In the genomic region with DNA sequence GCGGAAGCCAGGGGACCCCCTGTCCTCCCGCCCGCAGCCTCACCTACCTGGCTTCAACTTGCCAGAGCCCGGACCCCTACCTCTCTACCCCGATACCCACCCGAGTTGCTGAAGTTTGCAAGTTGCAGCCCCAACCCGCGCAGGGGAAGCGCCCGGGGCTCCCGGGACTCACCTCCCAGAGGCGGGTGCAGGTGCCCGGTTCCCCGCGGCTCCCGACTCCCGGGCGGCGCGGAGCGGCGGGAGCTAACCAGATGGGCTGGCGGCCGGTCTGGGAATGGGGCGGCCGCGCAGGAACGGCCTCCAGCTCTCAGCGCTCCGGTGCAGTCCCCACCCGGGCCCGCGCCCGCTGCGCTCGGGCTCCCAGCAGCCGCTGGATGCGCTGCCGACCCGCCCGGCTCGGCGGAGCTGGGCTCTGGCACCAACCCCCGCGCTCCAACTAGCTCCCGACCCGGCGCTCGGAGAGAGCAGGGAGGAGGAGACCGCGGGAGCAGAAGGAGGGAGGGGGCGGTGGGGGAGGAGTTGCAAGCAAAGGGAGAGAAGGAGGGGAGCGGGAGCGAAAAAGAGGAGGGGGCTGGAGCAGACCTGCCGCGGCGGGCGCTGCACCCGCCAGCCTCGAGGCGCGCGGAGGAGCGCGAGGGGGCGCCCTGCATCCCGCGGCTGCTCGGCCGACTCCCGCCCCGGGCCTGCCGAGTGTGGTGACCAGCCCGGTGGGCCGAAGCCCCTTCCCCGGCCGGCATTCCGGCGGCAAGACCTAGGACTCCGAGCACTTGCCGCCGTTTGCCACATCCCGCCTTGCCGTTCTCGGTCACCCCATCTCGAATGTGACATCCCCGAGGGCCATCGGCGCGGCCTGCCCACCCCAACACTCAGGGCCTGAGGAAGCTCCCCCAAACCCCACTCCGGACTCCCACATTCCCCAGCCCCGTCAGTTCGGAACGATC, we compare ENCODE assay signal across 8 cellular contexts. TPM values are rescaled to one million over a fixed set of nuclear protein-coding genes. Genes with fewer than 3 reads are reported as not detected.
A peak's percentile ranks its signal among the peaks of the same experiment; 100 is the strongest.
DNase-seq lines count a peak whose midpoint lies in the region; ATAC-seq, FAIRE-seq and TF ChIP-seq lines count a peak whose summit lies in the region.

A gene with protein sequence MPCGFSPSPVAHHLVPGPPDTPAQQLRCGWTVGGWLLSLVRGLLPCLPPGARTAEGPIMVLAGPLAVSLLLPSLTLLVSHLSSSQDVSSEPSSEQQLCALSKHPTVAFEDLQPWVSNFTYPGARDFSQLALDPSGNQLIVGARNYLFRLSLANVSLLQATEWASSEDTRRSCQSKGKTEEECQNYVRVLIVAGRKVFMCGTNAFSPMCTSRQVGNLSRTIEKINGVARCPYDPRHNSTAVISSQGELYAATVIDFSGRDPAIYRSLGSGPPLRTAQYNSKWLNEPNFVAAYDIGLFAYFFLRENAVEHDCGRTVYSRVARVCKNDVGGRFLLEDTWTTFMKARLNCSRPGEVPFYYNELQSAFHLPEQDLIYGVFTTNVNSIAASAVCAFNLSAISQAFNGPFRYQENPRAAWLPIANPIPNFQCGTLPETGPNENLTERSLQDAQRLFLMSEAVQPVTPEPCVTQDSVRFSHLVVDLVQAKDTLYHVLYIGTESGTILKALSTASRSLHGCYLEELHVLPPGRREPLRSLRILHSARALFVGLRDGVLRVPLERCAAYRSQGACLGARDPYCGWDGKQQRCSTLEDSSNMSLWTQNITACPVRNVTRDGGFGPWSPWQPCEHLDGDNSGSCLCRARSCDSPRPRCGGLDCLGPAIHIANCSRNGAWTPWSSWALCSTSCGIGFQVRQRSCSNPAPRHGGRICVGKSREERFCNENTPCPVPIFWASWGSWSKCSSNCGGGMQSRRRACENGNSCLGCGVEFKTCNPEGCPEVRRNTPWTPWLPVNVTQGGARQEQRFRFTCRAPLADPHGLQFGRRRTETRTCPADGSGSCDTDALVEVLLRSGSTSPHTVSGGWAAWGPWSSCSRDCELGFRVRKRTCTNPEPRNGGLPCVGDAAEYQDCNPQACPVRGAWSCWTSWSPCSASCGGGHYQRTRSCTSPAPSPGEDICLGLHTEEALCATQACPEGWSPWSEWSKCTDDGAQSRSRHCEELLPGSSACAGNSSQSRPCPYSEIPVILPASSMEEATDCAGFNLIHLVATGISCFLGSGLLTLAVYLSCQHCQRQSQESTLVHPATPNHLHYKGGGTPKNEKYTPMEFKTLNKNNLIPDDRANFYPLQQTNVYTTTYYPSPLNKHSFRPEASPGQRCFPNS (minus strand): TSS at position 472 of the 941 bp plus-strand sequence. CDS start 66,500 bp downstream, outside the sequence.

- H3K36me3 ChIP-seq in K562 (ENCODE audit: control insufficient read depth, insufficient read depth, low read length) (no peaks in the 10 kb centered on the region), skeletal muscle satellite cell (ENCODE audit: insufficient read depth, low read length) (no peaks in the 10 kb centered on the region)

- H3K9me1 ChIP-seq in K562 (ENCODE audit: control insufficient read depth, insufficient read depth, low read length): no peaks in the 10 kb centered on the region

- BruUV-seq in K562 (replicated peaks; lab: Mats Ljungman, UMichigan): no TSS peak

- CTCF ChIA-PET in K562 (lab: Yijun Ruan, JAX; ENCODE audit: low intra/inter-chr PET ratio): interaction anchor here (0.7 kb wide), 2 partner anchors 30 to 271 kb away, joined by 4 to 7 read pairs; no protein-coding TSS in a partner anchor

- no peak for TF ChIP-seq EP300 in K562 (IDR thresholded peaks at IDR 0.05; ENCODE audit: low read length)

- 15% methylated on average over 20 of the region's 94 CpGs for WGBS in K562 (ENCODE audit: insufficient coverage, low coverage, missing lambda C conversion rate)

- H3K4me1 ChIP-seq in K562 (replicated peaks in 1 of 2; ENCODE audit: control insufficient read depth in 2 of 2, insufficient read depth in 2 of 2, low read length in 2 of 2) (peaks cover 5 to 20% of the 10 kb centered on the region in 2 experiments; a peak in 4 of 5 replicates), skeletal muscle satellite cell (ENCODE audit: control insufficient read depth, insufficient read depth, low read length) (peaks cover 16% of the 10 kb centered on the region)

- intact Hi-C loops in K562 (cut with micrococcal nuclease): loop anchor here (2.0 to 10.0 kb wide), 3 partner anchors 85 to 463 kb away; a partner anchor contains a TSS

- no peaks in the 10 kb centered on the region for H3K79me2 ChIP-seq in K562 (ENCODE audit: control insufficient read depth, insufficient read depth, low read length)

- TF ChIP-seq RAD21 in K562 (CRISPR knock-in tag; conservative IDR thresholded peaks at IDR 0.05 in 1 of 2, IDR thresholded peaks at IDR 0.05 in 1 of 2): peak in 1 of 2 experiments; percentile 13; a peak in 1 of 4 replicates

- H4K20me1 ChIP-seq in K562 (replicated peaks; ENCODE audit: control insufficient read depth, insufficient read depth, low read length): no peaks in the 10 kb centered on the region

- in situ Hi-C loops in K562 (cut with MboI): no loop called here

- H3K27me3 ChIP-seq in K562 (ENCODE audit: control insufficient read depth in 2 of 2, insufficient read depth in 2 of 2, low read length in 2 of 2) (peaks cover 15 to 36% of the 10 kb centered on the region in 2 experiments; a peak in 4 of 5 replicates), skeletal muscle satellite cell (ENCODE audit: control insufficient read depth, insufficient read depth, low read length) (peaks cover 94% of the 10 kb centered on the region)

- H3K4me2 ChIP-seq in K562 (ENCODE audit: insufficient read depth, low read length) (peak within 1 kb of the TSS; percentile 78), skeletal muscle satellite cell (ENCODE audit: low read length) (peak within 1 kb of the TSS; percentile 87)

- H3K9ac ChIP-seq in K562 (ENCODE audit: insufficient read depth in 1 of 2, low read depth in 2 of 2, low read length in 2 of 2) (peak within 1 kb of the TSS in 1 of 2 experiments; percentile 71; a peak in 2 of 4 replicates), skeletal muscle satellite cell (ENCODE audit: low read depth, low read length) (no peak within 1 kb of the TSS)

- ATAC-seq in K562 (peak; percentile 90), GM18907 (IDR thresholded peaks at IDR 0.05; ENCODE audit: unreplicated experiment) (no peak), HG02973 (IDR thresholded peaks at IDR 0.05; ENCODE audit: unreplicated experiment) (no peak)

- peak within 1 kb of the TSS; percentile 87 for H2AFZ ChIP-seq in K562 (ENCODE audit: low read depth, low read length)

- no peak within 1 kb of the TSS for H3K27ac ChIP-seq in K562 (ENCODE audit: extremely low read depth, low read depth, low read length)

- no peaks in the 10 kb centered on the region for H3K9me3 ChIP-seq in K562 (replicated peaks; ENCODE audit: control insufficient read depth, insufficient read depth, low read depth, low read length)
- no peaks in the 10 kb centered on the region for H3K9me3 ChIP-seq in iPS-18c (ENCODE audit: control insufficient read depth, insufficient read depth, low read length)
- no peaks in the 10 kb centered on the region for H3K9me3 ChIP-seq in skeletal muscle satellite cell (replicated peaks; ENCODE audit: low read length)

- peak in 2 of 3 experiments; percentile 32 to 46; a peak in 3 of 6 replicates for TF ChIP-seq CTCF in K562 (IDR thresholded peaks at IDR 0.05 in 2 of 3, conservative IDR thresholded peaks at IDR 0.05 in 1 of 3; ENCODE audit: insufficient read depth in 2 of 3, low read depth in 1 of 3, low read length in 3 of 3)

- FAIRE-seq in K562 (lab: Jason Lieb, UNC): no peak

- POLR2A ChIA-PET in K562 (lab: Yijun Ruan, JAX): interaction anchor here (0.7 kb wide), 1 partner anchor 512 kb away, joined by 3 read pairs; no protein-coding TSS in a partner anchor

- DNase-seq in stimulated activated CD4-positive, alpha-beta T cell treated with anti-CD3 and anti-CD28 coated beads, Interleukin-15, amount 100 ng/mL, for 24 hours: peak; percentile 39
- DNase-seq in stimulated activated CD4-positive, alpha-beta T cell treated with anti-CD3 and anti-CD28 coated beads, Interleukin-1b, Interleukin-23, amount 100 ng/mL, for 48 hours: no peak
- peak; percentile 87 for DNase-seq in NCI-H82 (lab: John Stamatoyannopoulos, UW)
- peak; percentile 11 to 57 (median 43) for DNase-seq in K562 (ENCODE audit: extremely low read depth in 1 of 4, low spot score in 3 of 4)

- TF ChIP-seq POLR2A in K562 (conservative IDR thresholded peaks at IDR 0.05): no peak

- peak within 1 kb of the TSS; percentile 18 for H3K4me3 ChIP-seq in K562
- peak within 1 kb of the TSS; percentile 83 for H3K4me3 ChIP-seq in iPS-18c (ENCODE audit: insufficient read depth, low read depth, low read length)
- H3K4me3 ChIP-seq in skeletal muscle satellite cell (ENCODE audit: low read length): peak within 1 kb of the TSS; percentile 66

TF ChIP-seq in K562, 482 proteins besides CTCF, POLR2A, EP300 and RAD21 (continues in another document):
- TF ChIP-seq LEF1 (IDR thresholded peaks at IDR 0.05) (no peak), SIX5 (IDR thresholded peaks at IDR 0.05; ENCODE audit: borderline replicate concordance in 1 of 2, insufficient read depth in 1 of 2, low read depth in 1 of 2, low read length in 2 of 2) (no peak)

RNA-seq across cellular contexts. Expression of the gene that starts here (rescaled TPM):
- total RNA-seq in K562 (2011; cell fraction: chromatin; rRNA removed; ENCODE audit: low replicate concordance): not detected in 2 replicates
- not detected in 2 replicates for total RNA-seq in K562 (2011; cell fraction: nucleolus; rRNA removed)
- not detected in 2 replicates for total RNA-seq in K562 (2011; cell fraction: nucleoplasm; rRNA removed)
- total RNA-seq in K562 (2014; rRNA removed) (not detected in 2 replicates), K562 (2014; rRNA removed; fragmentation: Illumina TruSeq; extraction: Trizol) (not detected in 2 replicates), K562 (2015; rRNA removed; fragmentation: Illumina TruSeq; extraction: Trizol) (not detected in 2 replicates), K562 (2021) (not detected in 2 replicates)
- polyA plus RNA-seq in K562 (2011; rRNA removed) (not detected in 2 replicates), K562 (2014; fragmentation: Illumina TruSeq; extraction: Trizol) (not detected in 2 replicates), K562 (2014; fragmentation: Nextera tagmentation; extraction: Ambion mirVana) (not detected), K562 (2014; rRNA removed) (not detected in 2 replicates)
- polyA plus RNA-seq in K562 (2011; cell fraction: cytosol; rRNA removed): not detected in 2 replicates
- polyA plus RNA-seq in K562 (2011; cell fraction: nucleus; rRNA removed): not detected in 2 replicates
- 0.03 TPM in 1 of 2 replicates, not detected in the other for polyA plus RNA-seq in K562 (2012)
- polyA minus RNA-seq in K562 (2011; rRNA and poly(A)+ RNA removed): not detected in 2 replicates
- polyA minus RNA-seq in K562 (2011; cell fraction: cytosol; rRNA and poly(A)+ RNA removed): not detected in 2 replicates
- polyA minus RNA-seq in K562 (2011; cell fraction: nucleus; rRNA and poly(A)+ RNA removed): not detected in 2 replicates
- total RNA-seq in skeletal muscle satellite cell (2012; rRNA removed): not detected in 2 replicates

Comparison
In these comparisons a context has a peak if more than half of its experiments do, and no peak if none do; other contexts are left out.
1. Peak in DNase-seq, ATAC-seq, H3K4me3 ChIP-seq and H3K4me2 ChIP-seq in K562; RNA of the gene not detected or under 1 TPM.
2. H3K4me3 ChIP-seq: peak in every context shown above with its lines; median percentile 83 in iPS-18c; 66 in skeletal muscle satellite cell; 18 in K562.